1 cellular context compared by ENCODE assay signal in the genomic region with DNA sequence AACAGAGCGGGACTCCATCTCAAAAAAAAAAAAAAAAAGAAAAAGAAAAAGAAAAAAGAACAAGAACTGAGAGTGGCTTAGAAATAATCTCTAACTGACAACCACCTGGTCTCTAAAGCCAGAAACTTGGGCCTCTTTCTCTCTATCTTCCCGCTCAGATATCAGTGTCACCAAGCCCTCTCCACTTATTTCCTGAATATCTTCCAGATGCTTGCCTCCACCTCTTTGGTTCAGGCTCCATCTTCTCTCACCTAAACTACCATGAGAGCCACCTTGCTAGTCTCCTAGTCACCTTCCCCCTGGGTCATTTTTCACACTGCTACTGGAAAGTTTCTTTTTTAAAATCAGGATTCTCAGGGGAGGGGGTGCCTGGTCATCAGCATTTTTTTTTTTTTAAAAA.
TF ChIP-seq lines count a peak whose summit lies in the region.

No MANE protein-coding gene starts in this region.

TF ChIP-seq in WTC11, 78 proteins besides CTCF, POLR2A, EP300 and RAD21 (continued from another document):
- TF ChIP-seq, protein P1, sequence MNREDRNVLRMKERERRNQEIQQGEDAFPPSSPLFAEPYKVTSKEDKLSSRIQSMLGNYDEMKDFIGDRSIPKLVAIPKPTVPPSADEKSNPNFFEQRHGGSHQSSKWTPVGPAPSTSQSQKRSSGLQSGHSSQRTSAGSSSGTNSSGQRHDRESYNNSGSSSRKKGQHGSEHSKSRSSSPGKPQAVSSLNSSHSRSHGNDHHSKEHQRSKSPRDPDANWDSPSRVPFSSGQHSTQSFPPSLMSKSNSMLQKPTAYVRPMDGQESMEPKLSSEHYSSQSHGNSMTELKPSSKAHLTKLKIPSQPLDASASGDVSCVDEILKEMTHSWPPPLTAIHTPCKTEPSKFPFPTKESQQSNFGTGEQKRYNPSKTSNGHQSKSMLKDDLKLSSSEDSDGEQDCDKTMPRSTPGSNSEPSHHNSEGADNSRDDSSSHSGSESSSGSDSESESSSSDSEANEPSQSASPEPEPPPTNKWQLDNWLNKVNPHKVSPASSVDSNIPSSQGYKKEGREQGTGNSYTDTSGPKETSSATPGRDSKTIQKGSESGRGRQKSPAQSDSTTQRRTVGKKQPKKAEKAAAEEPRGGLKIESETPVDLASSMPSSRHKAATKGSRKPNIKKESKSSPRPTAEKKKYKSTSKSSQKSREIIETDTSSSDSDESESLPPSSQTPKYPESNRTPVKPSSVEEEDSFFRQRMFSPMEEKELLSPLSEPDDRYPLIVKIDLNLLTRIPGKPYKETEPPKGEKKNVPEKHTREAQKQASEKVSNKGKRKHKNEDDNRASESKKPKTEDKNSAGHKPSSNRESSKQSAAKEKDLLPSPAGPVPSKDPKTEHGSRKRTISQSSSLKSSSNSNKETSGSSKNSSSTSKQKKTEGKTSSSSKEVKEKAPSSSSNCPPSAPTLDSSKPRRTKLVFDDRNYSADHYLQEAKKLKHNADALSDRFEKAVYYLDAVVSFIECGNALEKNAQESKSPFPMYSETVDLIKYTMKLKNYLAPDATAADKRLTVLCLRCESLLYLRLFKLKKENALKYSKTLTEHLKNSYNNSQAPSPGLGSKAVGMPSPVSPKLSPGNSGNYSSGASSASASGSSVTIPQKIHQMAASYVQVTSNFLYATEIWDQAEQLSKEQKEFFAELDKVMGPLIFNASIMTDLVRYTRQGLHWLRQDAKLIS (CRISPR knock-in tag; IDR thresholded peaks at IDR 0.05; ENCODE audit: borderline replicate concordance) = no peak
- no peak for TF ChIP-seq IRF2 (CRISPR knock-in tag; IDR thresholded peaks at IDR 0.05; ENCODE audit: borderline replicate concordance, low read depth)
- TF ChIP-seq, protein P2, sequence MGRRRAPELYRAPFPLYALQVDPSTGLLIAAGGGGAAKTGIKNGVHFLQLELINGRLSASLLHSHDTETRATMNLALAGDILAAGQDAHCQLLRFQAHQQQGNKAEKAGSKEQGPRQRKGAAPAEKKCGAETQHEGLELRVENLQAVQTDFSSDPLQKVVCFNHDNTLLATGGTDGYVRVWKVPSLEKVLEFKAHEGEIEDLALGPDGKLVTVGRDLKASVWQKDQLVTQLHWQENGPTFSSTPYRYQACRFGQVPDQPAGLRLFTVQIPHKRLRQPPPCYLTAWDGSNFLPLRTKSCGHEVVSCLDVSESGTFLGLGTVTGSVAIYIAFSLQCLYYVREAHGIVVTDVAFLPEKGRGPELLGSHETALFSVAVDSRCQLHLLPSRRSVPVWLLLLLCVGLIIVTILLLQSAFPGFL (CRISPR knock-in tag; IDR thresholded peaks at IDR 0.05; ENCODE audit: borderline replicate concordance) = no peak
- TF ChIP-seq NFATC4 (CRISPR knock-in tag; IDR thresholded peaks at IDR 0.05) = no peak
- TF ChIP-seq MXD4 (CRISPR knock-in tag; IDR thresholded peaks at IDR 0.05; ENCODE audit: borderline replicate concordance) = no peak
- TF ChIP-seq, protein P3, sequence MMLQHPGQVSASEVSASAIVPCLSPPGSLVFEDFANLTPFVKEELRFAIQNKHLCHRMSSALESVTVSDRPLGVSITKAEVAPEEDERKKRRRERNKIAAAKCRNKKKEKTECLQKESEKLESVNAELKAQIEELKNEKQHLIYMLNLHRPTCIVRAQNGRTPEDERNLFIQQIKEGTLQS (CRISPR knock-in tag; conservative IDR thresholded peaks at IDR 0.05) = no peak
- no peak for TF ChIP-seq OVOL2 (CRISPR knock-in tag; IDR thresholded peaks at IDR 0.05; ENCODE audit: borderline replicate concordance)
- no peak for TF ChIP-seq ATF1 (CRISPR knock-in tag; IDR thresholded peaks at IDR 0.05)
- no peak for TF ChIP-seq NR3C1 (CRISPR knock-in tag; conservative IDR thresholded peaks at IDR 0.05; ENCODE audit: low read depth)
- TF ChIP-seq, protein P4, sequence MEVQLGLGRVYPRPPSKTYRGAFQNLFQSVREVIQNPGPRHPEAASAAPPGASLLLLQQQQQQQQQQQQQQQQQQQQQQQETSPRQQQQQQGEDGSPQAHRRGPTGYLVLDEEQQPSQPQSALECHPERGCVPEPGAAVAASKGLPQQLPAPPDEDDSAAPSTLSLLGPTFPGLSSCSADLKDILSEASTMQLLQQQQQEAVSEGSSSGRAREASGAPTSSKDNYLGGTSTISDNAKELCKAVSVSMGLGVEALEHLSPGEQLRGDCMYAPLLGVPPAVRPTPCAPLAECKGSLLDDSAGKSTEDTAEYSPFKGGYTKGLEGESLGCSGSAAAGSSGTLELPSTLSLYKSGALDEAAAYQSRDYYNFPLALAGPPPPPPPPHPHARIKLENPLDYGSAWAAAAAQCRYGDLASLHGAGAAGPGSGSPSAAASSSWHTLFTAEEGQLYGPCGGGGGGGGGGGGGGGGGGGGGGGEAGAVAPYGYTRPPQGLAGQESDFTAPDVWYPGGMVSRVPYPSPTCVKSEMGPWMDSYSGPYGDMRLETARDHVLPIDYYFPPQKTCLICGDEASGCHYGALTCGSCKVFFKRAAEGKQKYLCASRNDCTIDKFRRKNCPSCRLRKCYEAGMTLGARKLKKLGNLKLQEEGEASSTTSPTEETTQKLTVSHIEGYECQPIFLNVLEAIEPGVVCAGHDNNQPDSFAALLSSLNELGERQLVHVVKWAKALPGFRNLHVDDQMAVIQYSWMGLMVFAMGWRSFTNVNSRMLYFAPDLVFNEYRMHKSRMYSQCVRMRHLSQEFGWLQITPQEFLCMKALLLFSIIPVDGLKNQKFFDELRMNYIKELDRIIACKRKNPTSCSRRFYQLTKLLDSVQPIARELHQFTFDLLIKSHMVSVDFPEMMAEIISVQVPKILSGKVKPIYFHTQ (CRISPR knock-in tag; IDR thresholded peaks at IDR 0.05) = no peak
- TF ChIP-seq, protein P5, sequence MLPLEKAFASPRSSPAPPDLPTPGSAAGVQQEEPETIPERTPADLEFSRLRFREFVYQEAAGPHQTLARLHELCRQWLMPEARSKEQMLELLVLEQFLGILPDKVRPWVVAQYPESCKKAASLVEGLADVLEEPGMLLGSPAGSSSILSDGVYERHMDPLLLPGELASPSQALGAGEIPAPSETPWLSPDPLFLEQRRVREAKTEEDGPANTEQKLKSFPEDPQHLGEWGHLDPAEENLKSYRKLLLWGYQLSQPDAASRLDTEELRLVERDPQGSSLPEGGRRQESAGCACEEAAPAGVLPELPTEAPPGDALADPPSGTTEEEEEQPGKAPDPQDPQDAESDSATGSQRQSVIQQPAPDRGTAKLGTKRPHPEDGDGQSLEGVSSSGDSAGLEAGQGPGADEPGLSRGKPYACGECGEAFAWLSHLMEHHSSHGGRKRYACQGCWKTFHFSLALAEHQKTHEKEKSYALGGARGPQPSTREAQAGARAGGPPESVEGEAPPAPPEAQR (CRISPR knock-in tag; IDR thresholded peaks at IDR 0.05) = no peak
- TF ChIP-seq HMGA2 (CRISPR knock-in tag; IDR thresholded peaks at IDR 0.05) = no peak
- no peak for TF ChIP-seq GTF2I (CRISPR knock-in tag; conservative IDR thresholded peaks at IDR 0.05)
- no peak for TF ChIP-seq CREM (CRISPR knock-in tag; IDR thresholded peaks at IDR 0.05)
- TF ChIP-seq, protein P6, sequence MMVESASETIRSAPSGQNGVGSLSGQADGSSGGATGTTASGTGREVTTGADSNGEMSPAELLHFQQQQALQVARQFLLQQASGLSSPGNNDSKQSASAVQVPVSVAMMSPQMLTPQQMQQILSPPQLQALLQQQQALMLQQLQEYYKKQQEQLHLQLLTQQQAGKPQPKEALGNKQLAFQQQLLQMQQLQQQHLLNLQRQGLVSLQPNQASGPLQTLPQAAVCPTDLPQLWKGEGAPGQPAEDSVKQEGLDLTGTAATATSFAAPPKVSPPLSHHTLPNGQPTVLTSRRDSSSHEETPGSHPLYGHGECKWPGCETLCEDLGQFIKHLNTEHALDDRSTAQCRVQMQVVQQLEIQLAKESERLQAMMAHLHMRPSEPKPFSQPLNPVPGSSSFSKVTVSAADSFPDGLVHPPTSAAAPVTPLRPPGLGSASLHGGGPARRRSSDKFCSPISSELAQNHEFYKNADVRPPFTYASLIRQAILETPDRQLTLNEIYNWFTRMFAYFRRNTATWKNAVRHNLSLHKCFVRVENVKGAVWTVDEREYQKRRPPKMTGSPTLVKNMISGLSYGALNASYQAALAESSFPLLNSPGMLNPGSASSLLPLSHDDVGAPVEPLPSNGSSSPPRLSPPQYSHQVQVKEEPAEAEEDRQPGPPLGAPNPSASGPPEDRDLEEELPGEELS (CRISPR knock-in tag; IDR thresholded peaks at IDR 0.05) = no peak
- TF ChIP-seq, protein P7, sequence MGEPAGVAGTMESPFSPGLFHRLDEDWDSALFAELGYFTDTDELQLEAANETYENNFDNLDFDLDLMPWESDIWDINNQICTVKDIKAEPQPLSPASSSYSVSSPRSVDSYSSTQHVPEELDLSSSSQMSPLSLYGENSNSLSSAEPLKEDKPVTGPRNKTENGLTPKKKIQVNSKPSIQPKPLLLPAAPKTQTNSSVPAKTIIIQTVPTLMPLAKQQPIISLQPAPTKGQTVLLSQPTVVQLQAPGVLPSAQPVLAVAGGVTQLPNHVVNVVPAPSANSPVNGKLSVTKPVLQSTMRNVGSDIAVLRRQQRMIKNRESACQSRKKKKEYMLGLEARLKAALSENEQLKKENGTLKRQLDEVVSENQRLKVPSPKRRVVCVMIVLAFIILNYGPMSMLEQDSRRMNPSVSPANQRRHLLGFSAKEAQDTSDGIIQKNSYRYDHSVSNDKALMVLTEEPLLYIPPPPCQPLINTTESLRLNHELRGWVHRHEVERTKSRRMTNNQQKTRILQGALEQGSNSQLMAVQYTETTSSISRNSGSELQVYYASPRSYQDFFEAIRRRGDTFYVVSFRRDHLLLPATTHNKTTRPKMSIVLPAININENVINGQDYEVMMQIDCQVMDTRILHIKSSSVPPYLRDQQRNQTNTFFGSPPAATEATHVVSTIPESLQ (CRISPR knock-in tag; IDR thresholded peaks at IDR 0.05) = no peak
